In genomic region chr18:13131241-13131640, GRCh38 we compare ENCODE assay signal across 30 cellular contexts.
"Had no signal": no experiment of that assay in that cellular context is flagged by ENCODE, and none has a peak within 500 bp of the region (broad histone marks: within the 10 kb centered on the region; RNA-seq: fewer than 3 reads in every experiment).

No MANE protein-coding gene starts in this region.

- ATAC-seq: activated CD8-positive, alpha-beta memory T cell treated with anti-CD3 and anti-CD28 coated beads, Interleukin-2, amount 10 ng/mL, durations not matched to agents 7 days and 5 days; activated T-cell treated with anti-CD3 and anti-CD28 coated beads, Interleukin-2, amount 50 U/mL, for 4 hours; body of pancreas; SK-N-SH treated with all-trans-retinoic acid at 6 μM for 48 hours; WTC11 had no signal

- H3K27ac ChIP-seq: ascending aorta, body of pancreas, Peyer's patch, RWPE1, SJCRH30 had no signal

- H3K9me3 ChIP-seq: ascending aorta, body of pancreas, Peyer's patch, SJCRH30 had no signal

- H3K27ac Mint-ChIP-seq: activated CD4-positive, alpha-beta T cell treated with anti-CD3 and anti-CD28 coated beads, Interleukin-2, amount 10 ng/mL, durations not matched to agents 24 days and 14 days; activated CD8-positive, alpha-beta memory T cell treated with anti-CD3 and anti-CD28 coated beads, Interleukin-2, amount 10 ng/mL, durations not matched to agents 7 days and 5 days; activated naive CD4-positive, alpha-beta T cell treated with anti-CD3 and anti-CD28 coated beads, Interleukin-2, amount 10 ng/mL, durations not matched to agents 7 days and 5 days; activated T-helper 2 cell treated with anti-CD3 and anti-CD28 coated beads, Interferon-gamma antibody, Interleukin-2, Interleukin-4, amounts not matched to agents 10 μg/mL and 5 μg/mL and 100 μg/mL, durations not matched to agents 14 hours and 24 hours and 36 hours; T-helper 1 cell treated with Interleukin-12 subunit alpha and Interleukin-12 subunit beta and Interleukin-4 antibody, amounts not matched to agents 30 μg/mL and 1 μg/mL, for 36 hours; WTC11 had no signal

- H3K4me1 ChIP-seq: ascending aorta, SJCRH30 had no signal

- H3K36me3 ChIP-seq: SJCRH30 had no signal

- H3K4me3 Mint-ChIP-seq: activated CD4-positive, alpha-beta T cell treated with anti-CD3 and anti-CD28 coated beads, Interleukin-2, amount 10 ng/mL, durations not matched to agents 24 days and 14 days; activated CD8-positive, alpha-beta memory T cell treated with anti-CD3 and anti-CD28 coated beads, Interleukin-2, amount 10 ng/mL, durations not matched to agents 7 days and 5 days; activated naive CD4-positive, alpha-beta T cell treated with anti-CD3 and anti-CD28 coated beads, Interleukin-2, amount 10 ng/mL, durations not matched to agents 7 days and 5 days; activated T-cell treated with anti-CD3 and anti-CD28 coated beads, Interleukin-2, amount 50 U/mL, for 4 hours; T-helper 1 cell treated with Interleukin-12 subunit alpha and Interleukin-12 subunit beta and Interleukin-4 antibody, amounts not matched to agents 30 μg/mL and 1 μg/mL, for 36 hours; WTC11 had no signal

- DNase-seq: activated CD4-positive, alpha-beta T cell treated with anti-CD3 and anti-CD28 coated beads, Interleukin-2, amount 50 U/mL, for 48 hours; activated CD4-positive, CD25-positive, alpha-beta regulatory T cell treated with anti-CD3 and anti-CD28 coated beads, Interleukin-2, amount 50 U/mL, for 72 hours; activated CD8-positive, alpha-beta memory T cell treated with anti-CD3 and anti-CD28 coated beads, Interleukin-2, amount 10 ng/mL, durations not matched to agents 7 days and 5 days; activated gamma-delta T cell treated with Interleukin-2 at 50 U/mL for 16 hours; activated naive CD4-positive, alpha-beta T cell treated with anti-CD3 and anti-CD28 coated beads, Interleukin-2, amount 10 ng/mL, durations not matched to agents 7 days and 5 days; activated T-cell treated with anti-CD3 and anti-CD28 coated beads, Interleukin-2, amount 50 U/mL, for 4 hours; body of pancreas; central memory CD4-positive, alpha-beta T cell; KG1; NCI-H1092; NCI-H1417; NCI-H1930; NCI-H2171; NCI-H226; NCI-H510A; NCI-H526 treated with DMSO at 0.1 percent for 48 hours; NCI-H82; NK-92 treated with Interleukin-12 subunit alpha and Interleukin-12 subunit beta, amount 100 ng/mL, for 24 hours; Peyer's patch; Right ventricle myocardium superior; SJCRH30; SW 1271; T-helper 9 cell had no signal

- H3K27me3 ChIP-seq: ascending aorta, body of pancreas, Peyer's patch, SJCRH30 had no signal

- H3K4me3 ChIP-seq: ascending aorta, body of pancreas, Peyer's patch, SJCRH30 had no signal

- H3K9me3 Mint-ChIP-seq: activated CD4-positive, alpha-beta T cell treated with anti-CD3 and anti-CD28 coated beads, Interleukin-2, amount 10 ng/mL, durations not matched to agents 24 days and 14 days; activated T-cell treated with anti-CD3 and anti-CD28 coated beads, Interleukin-2, amount 50 U/mL, for 4 hours; activated T-helper 2 cell treated with anti-CD3 and anti-CD28 coated beads, Interferon-gamma antibody, Interleukin-2, Interleukin-4, amounts not matched to agents 10 μg/mL and 5 μg/mL and 100 μg/mL, durations not matched to agents 14 hours and 24 hours and 36 hours; T-helper 1 cell treated with Interleukin-12 subunit alpha and Interleukin-12 subunit beta and Interleukin-4 antibody, amounts not matched to agents 30 μg/mL and 1 μg/mL, for 36 hours had no signal
